ENCODE assay signal across 8 cellular contexts in the genomic region with DNA sequence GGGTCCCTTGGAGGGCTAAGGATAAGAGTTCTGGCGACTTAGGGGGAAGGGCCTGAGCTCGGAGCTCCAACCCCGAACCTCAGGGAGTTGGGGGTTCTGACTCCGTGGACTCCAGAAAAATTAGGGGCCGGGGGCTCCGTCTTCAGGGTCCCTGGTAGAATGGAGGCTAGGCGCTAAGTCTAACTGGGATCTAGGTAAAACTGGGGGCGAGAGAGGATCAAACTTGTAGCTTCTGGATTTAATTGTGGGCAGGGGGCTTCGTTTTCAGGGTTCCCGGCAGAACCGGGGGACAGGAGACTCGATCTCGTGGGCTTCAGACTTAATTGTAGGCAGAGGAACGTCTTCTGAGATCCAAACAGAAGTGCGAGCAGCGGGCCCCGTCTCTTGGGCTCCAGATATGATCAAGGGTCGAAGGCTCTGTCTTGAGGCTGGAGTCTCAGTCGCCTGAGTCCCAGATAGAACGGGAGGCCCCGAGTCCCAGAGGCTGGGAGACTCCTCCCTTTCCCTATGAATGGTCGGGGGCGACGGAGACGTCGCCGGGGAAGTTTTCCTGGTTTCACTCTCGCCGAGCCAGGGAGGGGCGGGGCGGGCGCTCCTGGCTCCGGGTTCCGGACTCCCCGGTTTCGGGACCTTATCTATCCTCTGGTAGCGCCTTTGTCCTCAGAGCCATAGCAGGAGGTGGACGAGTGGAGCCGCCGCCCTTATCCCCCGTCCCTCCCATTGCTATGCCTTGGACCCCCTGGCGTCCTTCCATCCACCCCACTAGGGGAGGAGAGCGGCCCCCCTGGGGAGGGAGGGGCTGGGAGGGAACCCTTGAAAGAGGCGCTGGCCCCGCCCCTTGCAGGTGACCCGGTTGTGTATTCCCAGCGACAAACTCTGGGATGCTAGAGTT. TPM values are rescaled to one million over a fixed set of nuclear protein-coding genes. Genes with fewer than 3 reads are reported as not detected.
DNase-seq lines count a peak whose midpoint lies in the region; ATAC-seq and TF ChIP-seq lines count a peak whose summit lies in the region.

No MANE protein-coding gene starts in this region.

- RAD21 ChIA-PET in HCT116 (lab: Charles Lee; ENCODE audit: low non-redundant PET in 1 of 2, low total read pairs in 2 of 2, uncharacterized antibody in 2 of 2, unreplicated experiment in 2 of 2), result no interaction called here

- peak; percentile 54 for DNase-seq in AG08395 (ENCODE audit: low spot score)
- peak; percentile 8 for DNase-seq in HCT116 (ENCODE audit: low read depth, low spot score)
- no peak for DNase-seq in H4 (ENCODE audit: low spot score)

- H3K4me2 ChIP-seq in HCT116 (ENCODE audit: low read length), result peak overlapping the region; percentile 97

- no peaks in the 10 kb centered on the region for H3K9me3 ChIP-seq in HCT116 (ENCODE audit: control insufficient read depth in 1 of 2, insufficient read depth in 1 of 2, low read depth in 1 of 2, low read length in 2 of 2)
- H3K9me3 ChIP-seq in muscle layer of colon (ENCODE audit: low read length), result no peaks in the 10 kb centered on the region

- H3K9me2 ChIP-seq in HCT116 (ENCODE audit: insufficient read depth), result no peaks in the 10 kb centered on the region

- H3K27ac ChIP-seq in HCT116 (ENCODE audit: low read depth, low read length) (peak overlapping the region; percentile 92), muscle layer of colon (ENCODE audit: low read depth, low read length) (peak overlapping the region; percentile 94)

- H3K4me3 ChIP-seq in HCT116 (replicated peaks in 1 of 2; ENCODE audit: low read depth in 1 of 2, low read length in 2 of 2) (peak overlapping the region; percentile 98 to 99), WI38 (ENCODE audit: low read depth, low read length) (peak overlapping the region; percentile 98), muscle layer of colon (ENCODE audit: low read depth in 1 of 2, low read length in 2 of 2) (peak overlapping the region; percentile 75 to 91)

- intact Hi-C loops in HCT116 (cut with micrococcal nuclease), result loop anchor here (5.0 to 10.0 kb wide), 2 partner anchors 105 to 163 kb away; no protein-coding TSS in a partner anchor

- H3K36me3 ChIP-seq in HCT116 (ENCODE audit: control insufficient read depth in 1 of 2, insufficient read depth in 2 of 2, low read length in 2 of 2) (no peaks in the 10 kb centered on the region; a peak in 1 of 4 replicates), muscle layer of colon (ENCODE audit: insufficient read depth, low read length) (no peaks in the 10 kb centered on the region)

- ATAC-seq in HCT116 (peak; percentile 10), esophagus mucosa (peak; percentile 17), HG02798 (IDR thresholded peaks at IDR 0.05; ENCODE audit: poor library complexity, unreplicated experiment) (no peak), GM18520 (IDR thresholded peaks at IDR 0.05; ENCODE audit: unreplicated experiment) (no peak)

- TSS peak; percentile 62 for BruUV-seq in HCT116 (replicated peaks; lab: Mats Ljungman, UMichigan)

- POLR2A ChIA-PET in HCT116 (lab: Charles Lee), result interaction anchor here (1.0 kb wide), 1 partner anchor 43 kb away, joined by 4 read pairs; a partner anchor contains a TSS

- no peaks in the 10 kb centered on the region for H4K20me1 ChIP-seq in HCT116 (ENCODE audit: insufficient read depth)

- CTCF ChIA-PET in HCT116 (lab: Charles Lee), result no interaction called here

- H3K9ac ChIP-seq in HCT116 (ENCODE audit: low read length), result peak overlapping the region; percentile 93
- peak overlapping the region; percentile 80 for H3K9ac ChIP-seq in muscle layer of colon (ENCODE audit: low read length)

- H3K79me2 ChIP-seq in HCT116 (ENCODE audit: insufficient read depth, low read length), result peaks cover 61% of the 10 kb centered on the region

- TF ChIP-seq CTCF in HCT116 (IDR thresholded peaks at IDR 0.05 in 2 of 3, conservative IDR thresholded peaks at IDR 0.05 in 1 of 3; ENCODE audit: borderline replicate concordance in 1 of 3, insufficient read depth in 1 of 3, low read depth in 2 of 3, low read length in 2 of 3) (no peak), WI38 (IDR thresholded peaks at IDR 0.05; ENCODE audit: low read depth, low read length) (no peak)

- H3K4me1 ChIP-seq in HCT116 (ENCODE audit: control insufficient read depth in 1 of 2, insufficient read depth in 2 of 2, low read length in 2 of 2) (peaks cover 20 to 57% of the 10 kb centered on the region in 2 experiments), muscle layer of colon (ENCODE audit: insufficient read depth, low read length) (peaks cover 28% of the 10 kb centered on the region)

- H2AFZ ChIP-seq in HCT116 (ENCODE audit: low read depth, low read length, poor library complexity, severe bottlenecking), result no peak overlapping the region

- TF ChIP-seq RAD21 in HCT116 (IDR thresholded peaks at IDR 0.05; ENCODE audit: low read depth), result no peak

- H3K27me3 ChIP-seq in HCT116 (ENCODE audit: insufficient read depth, low read length) (no peaks in the 10 kb centered on the region), muscle layer of colon (ENCODE audit: control insufficient read depth in 1 of 2, insufficient read depth in 2 of 2, low read length in 2 of 2) (no peaks in the 10 kb centered on the region)

- TF ChIP-seq POLR2A in HCT116 (IDR thresholded peaks at IDR 0.05; ENCODE audit: borderline replicate concordance, extremely low read depth, insufficient read depth, insufficient read length), result no peak

TF ChIP-seq in HCT116, 20 proteins besides CTCF, POLR2A, EP300 and RAD21:
- TF ChIP-seq POLR2AphosphoS5 (IDR thresholded peaks at IDR 0.05; ENCODE audit: low read depth, low read length), result peak; percentile 60
- no peak for TF ChIP-seq JUND (IDR thresholded peaks at IDR 0.05)
- TF ChIP-seq, protein P1, sequence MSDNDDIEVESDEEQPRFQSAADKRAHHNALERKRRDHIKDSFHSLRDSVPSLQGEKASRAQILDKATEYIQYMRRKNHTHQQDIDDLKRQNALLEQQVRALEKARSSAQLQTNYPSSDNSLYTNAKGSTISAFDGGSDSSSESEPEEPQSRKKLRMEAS (IDR thresholded peaks at IDR 0.05), result no peak
- TF ChIP-seq SP1 (IDR thresholded peaks at IDR 0.05; ENCODE audit: low read depth), result no peak
- no peak for TF ChIP-seq ZFX (IDR thresholded peaks at IDR 0.05)
- no peak for TF ChIP-seq EGR1 (IDR thresholded peaks at IDR 0.05; ENCODE audit: low read depth)
- TF ChIP-seq SIN3A (IDR thresholded peaks at IDR 0.05; ENCODE audit: low read depth), result no peak
- TF ChIP-seq FOSL1 (IDR thresholded peaks at IDR 0.05; ENCODE audit: low read depth), result no peak

RNA-seq across cellular contexts. Expression of a gene that starts 1.3 kb away (rescaled TPM):
- total RNA-seq in HCT116 (2021; ENCODE audit: unreplicated experiment) (96.3 TPM), esophagus mucosa (64.4 TPM)
- polyA plus RNA-seq in HCT116 (2012), result 130 and 166 TPM in 2 replicates
- 42.0 and 43.3 TPM in 2 replicates for total RNA-seq in H4 (2014; rRNA removed; shearing (Covaris generic))

RNA-seq across cellular contexts. Expression of a gene that starts 38.5 kb away (rescaled TPM):
- total RNA-seq in HCT116 (2021; ENCODE audit: unreplicated experiment) (78.7 TPM), esophagus mucosa (13.3 TPM)
- 64.0 and 72.3 TPM in 2 replicates for polyA plus RNA-seq in HCT116 (2012)
- 5.8 and 6.2 TPM in 2 replicates for total RNA-seq in H4 (2014; rRNA removed; shearing (Covaris generic))

RNA-seq across cellular contexts. Expression of a gene that starts 43.7 kb away (rescaled TPM):
- total RNA-seq in HCT116 (2021; ENCODE audit: unreplicated experiment) (178 TPM), esophagus mucosa (71.4 TPM)
- polyA plus RNA-seq in HCT116 (2012), result 103 and 112 TPM in 2 replicates
- 59.0 and 68.6 TPM in 2 replicates for total RNA-seq in H4 (2014; rRNA removed; shearing (Covaris generic))

RNA-seq across cellular contexts. Expression of a gene that starts 58.2 kb away (rescaled TPM):
- total RNA-seq in HCT116 (2021; ENCODE audit: unreplicated experiment), result 7.2 TPM
- polyA plus RNA-seq in HCT116 (2012), result 1.4 and 2.1 TPM in 2 replicates
- total RNA-seq in esophagus mucosa, result 5.7 TPM
- 0.33 and 0.75 TPM in 2 replicates for total RNA-seq in H4 (2014; rRNA removed; shearing (Covaris generic))

Comparison
In these comparisons a context has a peak if more than half of its experiments do, and no peak if none do; other contexts are left out.
1. ATAC-seq: peak in HCT116 (single experiment) and esophagus mucosa (single experiment); none in HG02798 (single experiment) and GM18520 (single experiment).
2. Peak in every context shown above with its lines, with median percentiles within 50 percentile points of each other: H3K4me3 ChIP-seq.